In the genomic region with DNA sequence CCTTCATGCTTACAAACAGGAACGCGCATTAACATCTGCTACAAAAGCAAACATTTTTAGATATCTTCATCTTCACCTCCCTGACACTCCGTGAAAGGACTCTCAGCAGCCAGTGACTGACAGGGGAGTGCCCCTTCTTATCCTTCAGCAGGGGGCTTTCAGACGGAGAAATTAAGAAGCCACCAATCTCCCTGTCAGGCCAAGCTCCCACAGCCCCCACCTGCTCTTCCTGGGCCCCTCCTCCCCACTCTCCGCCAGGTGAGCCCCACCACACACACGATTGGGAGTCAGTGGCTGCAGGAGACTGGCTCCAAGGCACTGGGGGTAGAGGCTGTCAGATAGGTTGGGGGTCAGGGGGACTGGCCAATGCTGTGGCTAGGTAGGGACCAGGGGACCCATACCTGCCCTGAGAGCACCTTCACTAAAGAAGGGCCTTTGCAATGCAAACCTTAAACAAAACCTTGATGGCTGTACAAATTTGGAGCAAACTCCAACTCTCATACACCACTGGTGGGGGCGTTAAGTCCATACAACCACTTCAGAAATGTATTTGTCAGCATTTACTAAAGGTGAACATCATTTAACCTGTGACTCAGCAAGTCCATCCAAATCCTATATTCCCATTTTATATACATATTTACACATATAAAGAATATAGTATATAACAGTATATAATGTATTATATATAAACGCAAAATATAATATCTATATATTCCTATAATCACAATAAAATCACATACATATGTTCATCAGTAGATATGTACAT, we compare ENCODE assay signal across 22 cellular contexts.
"Had no signal": no experiment of that assay in that cellular context is flagged by ENCODE, and none has a peak within 500 bp of the region (broad histone marks: within the 10 kb centered on the region; RNA-seq: fewer than 3 reads in every experiment).

No MANE protein-coding gene starts in this region.

- H2AFZ ChIP-seq: hepatocyte had no signal

- H3K27me3 ChIP-seq: body of pancreas, hepatocyte had no signal

- ATAC-seq: activated CD4-positive, CD25-positive, alpha-beta regulatory T cell treated with anti-CD3 and anti-CD28 coated beads, Interleukin-2, amount 50 U/mL, for 24 hours; body of pancreas; esophagus mucosa; mucosa of descending colon; T-cell had no signal

- DNase-seq: activated CD4-positive, alpha-beta memory T cell treated with anti-CD3 and anti-CD28 coated beads, Interleukin-2, amount 10 ng/mL, durations not matched to agents 7 days and 5 days; activated CD4-positive, alpha-beta T cell treated with anti-CD3 and anti-CD28 coated beads, Interleukin-2, amount 10 ng/mL, durations not matched to agents 24 days and 14 days; activated gamma-delta T cell; anterior cingulate cortex; body of pancreas; caudate nucleus; dermis blood vessel endothelial cell; effector memory CD4-positive, alpha-beta T cell; foreskin melanocyte; immature natural killer cell; kidney glomerular epithelial cell; mucosa of descending colon; occipital lobe; stimulated activated CD4-positive, alpha-beta T cell treated with anti-CD3 and anti-CD28 coated beads, Interleukin-4, amount 100 ng/mL, for 1 hour; stimulated activated naive CD4-positive, alpha-beta T cell treated with Interleukin-2 at 50 U/mL for 16 hours; T-cell had no signal

- H3K4me2 ChIP-seq: hepatocyte had no signal

- H3K9me3 ChIP-seq: body of pancreas, mucosa of descending colon, thoracic aorta had no signal

- H3K36me3 ChIP-seq: thoracic aorta had no signal

- H3K79me2 ChIP-seq: hepatocyte had no signal

- H3K4me3 ChIP-seq: body of pancreas, hepatocyte, mucosa of descending colon, thoracic aorta had no signal

- FAIRE-seq: endothelial cell of umbilical vein had no signal

- H3K27ac ChIP-seq: body of pancreas, hepatocyte, thoracic aorta, VCaP had no signal
